ENCODE assay signal across 7 cellular contexts in genomic region chr6:56851104-56851503, GRCh38.
DNase-seq lines count a peak whose midpoint lies in the region; ATAC-seq lines count a peak whose summit lies in the region.

No MANE protein-coding gene starts in this region.

- H3K27me3 ChIP-seq in GM23248 (replicated peaks; ENCODE audit: insufficient read depth) (no peaks in the 10 kb centered on the region), adipocyte (replicated peaks; ENCODE audit: control insufficient read depth, insufficient read depth, low read length) (no peaks in the 10 kb centered on the region), iPS-18a (ENCODE audit: control insufficient read depth, insufficient read depth, low read length) (no peaks in the 10 kb centered on the region), skeletal muscle satellite cell (ENCODE audit: control insufficient read depth, insufficient read depth, low read length) (no peaks in the 10 kb centered on the region)

- H3K36me3 ChIP-seq in GM23248 (ENCODE audit: low read depth) (no peaks in the 10 kb centered on the region), adipocyte (ENCODE audit: control insufficient read depth, insufficient read depth, low read length, severe bottlenecking) (no peaks in the 10 kb centered on the region), iPS-18a (ENCODE audit: control insufficient read depth, low read depth, low read length) (no peaks in the 10 kb centered on the region), skeletal muscle satellite cell (ENCODE audit: insufficient read depth, low read length) (no peaks in the 10 kb centered on the region)

- H3K9ac ChIP-seq in GM23248 (peak overlapping the region; percentile 82), adipocyte (ENCODE audit: low read length) (peak overlapping the region; percentile 84), iPS-18a (ENCODE audit: low read length) (peak overlapping the region; percentile 69), skeletal muscle satellite cell (ENCODE audit: low read depth, low read length) (peak overlapping the region; percentile 55)

- peaks cover 96% of the 10 kb centered on the region for H3K79me2 ChIP-seq in GM23248 (ENCODE audit: insufficient read depth)

- H3F3A ChIP-seq in GM23248 (ENCODE audit: insufficient read depth), result peaks cover 46% of the 10 kb centered on the region

- peaks cover 42% of the 10 kb centered on the region for H3K4me1 ChIP-seq in GM23248 (ENCODE audit: insufficient read depth)
- peaks cover 39% of the 10 kb centered on the region for H3K4me1 ChIP-seq in adipocyte (ENCODE audit: control insufficient read depth, insufficient read depth, low read length)
- H3K4me1 ChIP-seq in iPS-18a (ENCODE audit: control insufficient read depth, low read depth, low read length), result peaks cover 31% of the 10 kb centered on the region
- peaks cover 30% of the 10 kb centered on the region for H3K4me1 ChIP-seq in skeletal muscle satellite cell (ENCODE audit: control insufficient read depth, insufficient read depth, low read length)

- ATAC-seq in HG03095 (IDR thresholded peaks at IDR 0.05; ENCODE audit: unreplicated experiment), result no peak

- in situ Hi-C loops in GM23248 (cut with MboI), result no loop called here

- H3K27ac ChIP-seq in GM23248, result peak overlapping the region; percentile 86
- no peak overlapping the region for H3K27ac ChIP-seq in iPS-18a (ENCODE audit: low read length)

- peak overlapping the region; percentile 70 for H2AFZ ChIP-seq in GM23248

- no peaks in the 10 kb centered on the region for H4K20me1 ChIP-seq in GM23248 (ENCODE audit: insufficient read depth)

- H3K9me3 ChIP-seq in GM23248 (ENCODE audit: low read depth) (no peaks in the 10 kb centered on the region), adipocyte (ENCODE audit: control insufficient read depth, low read length) (no peaks in the 10 kb centered on the region), iPS-18a (ENCODE audit: control insufficient read depth, low read depth, low read length) (no peaks in the 10 kb centered on the region), skeletal muscle satellite cell (replicated peaks; ENCODE audit: low read length) (no peaks in the 10 kb centered on the region)

- DNase-seq in GM23248 (peak; percentile 74), adipocyte (ENCODE audit: low read depth) (peak; percentile 70), NCI-H2029 (lab: John Stamatoyannopoulos, UW) (no peak)
- no peak for DNase-seq in stimulated activated naive CD4-positive, alpha-beta T cell (lab: John Stamatoyannopoulos, UW)

- H3K4me2 ChIP-seq in GM23248 (ENCODE audit: unreplicated experiment) (peak overlapping the region; percentile 93), skeletal muscle satellite cell (ENCODE audit: low read length) (peak overlapping the region; percentile 71)

- H3K9me2 ChIP-seq in GM23248 (ENCODE audit: insufficient read depth), result no peaks in the 10 kb centered on the region

- WGBS in GM23248 (ENCODE audit: low coverage in 1 of 2, low lambda C conversion rate in 2 of 2, missing lambda C conversion rate in 2 of 2), 2 experiments, result 2% methylated on average over 9 of the region's 9 CpGs

- peak overlapping the region; percentile 87 for H3K4me3 ChIP-seq in GM23248
- H3K4me3 ChIP-seq in adipocyte (ENCODE audit: low read length), result peak overlapping the region; percentile 87
- H3K4me3 ChIP-seq in iPS-18a (ENCODE audit: low read length), result peak overlapping the region; percentile 95
- peak overlapping the region; percentile 51 for H3K4me3 ChIP-seq in skeletal muscle satellite cell (ENCODE audit: low read length)

Comparison
In these comparisons a context has a peak if more than half of its experiments do, and no peak if none do; other contexts are left out.
1. DNase-seq: peak in GM23248 (single experiment) and adipocyte (single experiment); none in stimulated activated naive CD4-positive, alpha-beta T cell (0 of 6) and NCI-H2029 (single experiment).
2. Peak in every context shown above with its lines, with median percentiles within 50 percentile points of each other: H3K4me3 ChIP-seq and H3K9ac ChIP-seq.